8 cellular contexts compared by ENCODE assay signal in the genomic region with DNA sequence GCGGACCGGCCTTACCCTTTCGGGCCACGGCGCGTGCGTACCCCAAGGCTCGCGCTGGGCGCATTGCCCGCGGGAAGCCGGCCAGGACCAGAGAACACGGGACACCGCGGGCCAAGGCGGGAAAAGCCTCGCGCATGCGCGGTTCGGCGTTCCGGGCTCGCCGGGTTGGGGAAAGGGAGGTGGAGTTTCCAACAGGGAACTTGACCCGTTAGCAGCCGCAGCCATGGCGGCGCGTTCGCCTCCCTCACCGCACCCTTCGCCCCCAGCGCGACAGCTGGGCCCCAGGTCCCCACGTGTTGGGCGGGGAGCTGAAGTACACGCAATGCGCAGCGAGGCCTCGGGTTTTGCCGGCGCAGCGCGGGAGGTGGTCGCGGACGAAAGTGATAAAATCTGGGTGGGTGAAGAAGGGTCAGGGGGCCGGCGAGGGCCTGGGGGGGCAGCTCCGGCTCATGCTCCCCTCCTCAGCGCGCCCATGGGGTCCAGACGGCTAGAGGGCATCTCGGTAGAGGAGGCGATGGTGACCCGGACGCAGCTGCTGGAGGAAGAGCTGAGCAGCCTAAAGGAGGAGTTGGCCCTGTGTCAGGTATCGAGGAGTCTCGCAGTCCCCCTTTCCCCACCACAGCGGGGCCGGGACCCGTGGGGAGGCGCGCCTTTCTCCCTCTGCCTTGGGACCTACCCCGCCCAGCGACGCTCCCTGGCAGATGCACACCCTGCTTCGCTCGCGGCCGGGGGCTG. TPM values are rescaled to one million over a fixed set of nuclear protein-coding genes. Genes with fewer than 3 reads are reported as not detected.
DNase-seq lines count a peak whose midpoint lies in the region; ATAC-seq and TF ChIP-seq lines count a peak whose summit lies in the region.

A gene with protein sequence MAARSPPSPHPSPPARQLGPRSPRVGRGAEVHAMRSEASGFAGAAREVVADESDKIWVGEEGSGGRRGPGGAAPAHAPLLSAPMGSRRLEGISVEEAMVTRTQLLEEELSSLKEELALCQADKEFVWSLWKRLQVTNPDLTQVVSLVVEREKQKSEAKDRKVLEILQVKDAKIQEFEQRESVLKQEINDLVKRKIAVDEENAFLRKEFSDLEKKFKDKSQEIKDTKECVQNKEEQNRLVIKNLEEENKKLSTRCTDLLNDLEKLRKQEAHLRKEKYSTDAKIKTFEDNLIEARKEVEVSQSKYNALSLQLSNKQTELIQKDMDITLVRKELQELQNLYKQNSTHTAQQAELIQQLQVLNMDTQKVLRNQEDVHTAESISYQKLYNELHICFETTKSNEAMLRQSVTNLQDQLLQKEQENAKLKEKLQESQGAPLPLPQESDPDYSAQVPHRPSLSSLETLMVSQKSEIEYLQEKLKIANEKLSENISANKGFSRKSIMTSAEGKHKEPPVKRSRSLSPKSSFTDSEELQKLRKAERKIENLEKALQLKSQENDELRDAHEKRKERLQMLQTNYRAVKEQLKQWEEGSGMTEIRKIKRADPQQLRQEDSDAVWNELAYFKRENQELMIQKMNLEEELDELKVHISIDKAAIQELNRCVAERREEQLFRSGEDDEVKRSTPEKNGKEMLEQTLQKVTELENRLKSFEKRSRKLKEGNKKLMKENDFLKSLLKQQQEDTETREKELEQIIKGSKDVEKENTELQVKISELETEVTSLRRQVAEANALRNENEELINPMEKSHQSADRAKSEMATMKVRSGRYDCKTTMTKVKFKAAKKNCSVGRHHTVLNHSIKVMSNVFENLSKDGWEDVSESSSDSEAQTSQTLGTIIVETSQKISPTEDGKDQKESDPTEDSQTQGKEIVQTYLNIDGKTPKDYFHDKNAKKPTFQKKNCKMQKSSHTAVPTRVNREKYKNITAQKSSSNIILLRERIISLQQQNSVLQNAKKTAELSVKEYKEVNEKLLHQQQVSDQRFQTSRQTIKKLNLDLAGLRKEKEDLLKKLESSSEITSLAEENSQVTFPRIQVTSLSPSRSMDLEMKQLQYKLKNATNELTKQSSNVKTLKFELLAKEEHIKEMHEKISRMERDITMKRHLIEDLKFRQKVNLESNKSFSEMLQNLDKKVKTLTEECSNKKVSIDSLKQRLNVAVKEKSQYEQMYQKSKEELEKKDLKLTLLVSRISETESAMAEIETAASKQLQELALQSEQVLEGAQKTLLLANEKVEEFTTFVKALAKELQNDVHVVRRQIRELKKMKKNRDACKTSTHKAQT (N-terminal part only) (plus strand): TSS at position 198 of the 735 bp plus-strand sequence. CDS start 26 bp downstream, at position 224.

- H3K9ac ChIP-seq in HUES64 (ENCODE audit: low read depth, low read length) (peak within 1 kb of the TSS; percentile 87), OCI-LY1 (ENCODE audit: low read length) (peak within 1 kb of the TSS; percentile 90), neuronal stem cell (ENCODE audit: low read depth, low read length, poor library complexity) (peak within 1 kb of the TSS; percentile 92)

- H3K4me1 Mint-ChIP-seq in activated naive CD4-positive, alpha-beta T cell treated with anti-CD3 and anti-CD28 coated beads, Interleukin-2, amount 10 ng/mL, durations not matched to agents 7 days and 5 days: peaks cover 12% of the 10 kb centered on the region

- peak within 1 kb of the TSS; percentile 92 for H4K91ac ChIP-seq in neuronal stem cell (ENCODE audit: low read depth, low read length, poor library complexity)

- H3K27ac Mint-ChIP-seq in activated naive CD4-positive, alpha-beta T cell treated with anti-CD3 and anti-CD28 coated beads, Interleukin-2, amount 10 ng/mL, durations not matched to agents 7 days and 5 days: peak within 1 kb of the TSS; percentile 72

- H3K27ac ChIP-seq in HUES64 (ENCODE audit: low read depth, low read length): peak within 1 kb of the TSS; percentile 56
- H3K27ac ChIP-seq in OCI-LY1 (ENCODE audit: low read depth, low read length, poor library complexity, severe bottlenecking): peak within 1 kb of the TSS; percentile 33
- H3K27ac ChIP-seq in neuronal stem cell (replicated peaks; ENCODE audit: low read length): no peak within 1 kb of the TSS
- H3K27ac ChIP-seq in testis: peak within 1 kb of the TSS; percentile 79 to 92

- no peaks in the 10 kb centered on the region for H3K79me2 ChIP-seq in OCI-LY1 (ENCODE audit: insufficient read depth, low read length)

- peaks cover 4% of the 10 kb centered on the region for H3K9me3 Mint-ChIP-seq in activated naive CD4-positive, alpha-beta T cell treated with anti-CD3 and anti-CD28 coated beads, Interleukin-2, amount 10 ng/mL, durations not matched to agents 7 days and 5 days

- H3K4me2 ChIP-seq in OCI-LY1 (ENCODE audit: low read length) (peak within 1 kb of the TSS; percentile 84), neuronal stem cell (ENCODE audit: insufficient read depth, low read length, poor library complexity, severe bottlenecking) (peak within 1 kb of the TSS; percentile 89)

- H3K4me3 ChIP-seq in HUES64 (ENCODE audit: low read length): peak within 1 kb of the TSS; percentile 78
- peak within 1 kb of the TSS; percentile 81 for H3K4me3 ChIP-seq in OCI-LY1 (ENCODE audit: low read depth, low read length, poor library complexity, severe bottlenecking)
- peak within 1 kb of the TSS; percentile 80 to 95 for H3K4me3 ChIP-seq in neuronal stem cell (ENCODE audit: low read length in 2 of 2)
- H3K4me3 ChIP-seq in testis: peak within 1 kb of the TSS; percentile 81 to 83

- TF ChIP-seq CTCF in OCI-LY1 (IDR thresholded peaks at IDR 0.05; ENCODE audit: low read length) (no peak), testis (IDR thresholded peaks at IDR 0.05) (no peak)

- H3K18ac ChIP-seq in neuronal stem cell (ENCODE audit: low read length): peak within 1 kb of the TSS; percentile 99

- TF ChIP-seq POLR2A in testis (IDR thresholded peaks at IDR 0.05): no peak

- DNase-seq in CMK (ENCODE audit: low read depth): peak; percentile 60
- peak; percentile 43 for DNase-seq in activated naive CD4-positive, alpha-beta T cell treated with anti-CD3 and anti-CD28 coated beads, Interleukin-2, amount 10 ng/mL, durations not matched to agents 7 days and 5 days
- peak; percentile 97 for DNase-seq in glomerular visceral epithelial cell (ENCODE audit: extremely low spot score)
- peak; percentile 83 for DNase-seq in neuronal stem cell (ENCODE audit: low spot score)
- peak; percentile 93 for DNase-seq in testis

- peaks cover 28% of the 10 kb centered on the region for H3K27me3 Mint-ChIP-seq in activated naive CD4-positive, alpha-beta T cell treated with anti-CD3 and anti-CD28 coated beads, Interleukin-2, amount 10 ng/mL, durations not matched to agents 7 days and 5 days

- no peak within 1 kb of the TSS for H2AK5ac ChIP-seq in neuronal stem cell (ENCODE audit: low read depth, low read length)

- H2AFZ ChIP-seq in OCI-LY1 (ENCODE audit: low read length) (peak within 1 kb of the TSS; percentile 72; the same call in 1 of the 2 replicates), neuronal stem cell (ENCODE audit: low read length) (peak within 1 kb of the TSS; percentile 97)

- H4K20me1 ChIP-seq in OCI-LY1 (ENCODE audit: insufficient read depth, low read length): no peaks in the 10 kb centered on the region

- H2BK120ac ChIP-seq in neuronal stem cell (ENCODE audit: low read depth, low read length): peak within 1 kb of the TSS; percentile 99

- H3K79me1 ChIP-seq in neuronal stem cell (ENCODE audit: low read depth, low read length): no peaks in the 10 kb centered on the region

- no peaks in the 10 kb centered on the region for H3K36me3 ChIP-seq in HUES64 (ENCODE audit: insufficient read depth, low read length)
- H3K36me3 ChIP-seq in OCI-LY1 (ENCODE audit: insufficient read depth, low read length): no peaks in the 10 kb centered on the region
- H3K36me3 ChIP-seq in neuronal stem cell (replicated peaks in 1 of 2; ENCODE audit: control insufficient read depth in 2 of 2, insufficient read depth in 2 of 2, low read length in 2 of 2): no peaks in the 10 kb centered on the region
- no peaks in the 10 kb centered on the region for H3K36me3 ChIP-seq in testis (ENCODE audit: low read depth, missing control alignments)

- H3F3A ChIP-seq in OCI-LY1 (ENCODE audit: insufficient read depth, low read length): no peaks in the 10 kb centered on the region

- peak within 1 kb of the TSS; percentile 97 for H3K4ac ChIP-seq in neuronal stem cell (ENCODE audit: low read length)

- H2BK5ac ChIP-seq in neuronal stem cell (ENCODE audit: low read length): peak within 1 kb of the TSS; percentile 87

- peak within 1 kb of the TSS; percentile 94 for H2BK15ac ChIP-seq in neuronal stem cell (ENCODE audit: low read length)

- H3K27me3 ChIP-seq in HUES64 (ENCODE audit: insufficient read depth, low read length): peaks cover 13% of the 10 kb centered on the region
- no peaks in the 10 kb centered on the region for H3K27me3 ChIP-seq in OCI-LY1 (ENCODE audit: insufficient read depth, low read length)
- no peaks in the 10 kb centered on the region for H3K27me3 ChIP-seq in neuronal stem cell (ENCODE audit: control insufficient read depth in 3 of 3, insufficient read depth in 3 of 3, low read depth in 1 of 3, low read length in 3 of 3)
- H3K27me3 ChIP-seq in testis: no peaks in the 10 kb centered on the region

- no peaks in the 10 kb centered on the region for H3K9me2 ChIP-seq in OCI-LY1 (ENCODE audit: low read depth, low read length)

- 2% methylated on average over 73 of the region's 73 CpGs for WGBS in HUES64
- no CpG with 5 or more reads among the region's 73 CpGs for WGBS in neuronal stem cell (ENCODE audit: extremely low coverage in 2 of 2, insufficient read length in 2 of 2, insufficient replicate concordance in 1 of 2), 2 donors
- WGBS in testis, 2 donors: 0 to 1% methylated on average over 23 to 61 of the region's 73 CpGs

- peak; percentile 75 for ATAC-seq in GM21360 (IDR thresholded peaks at IDR 0.05; ENCODE audit: unreplicated experiment)

- intact Hi-C loops in testis (cut with DNase I; ENCODE audit: low total_unique reads): no loop called here

- H3K4me1 ChIP-seq in HUES64 (ENCODE audit: insufficient read depth, low read length) (peaks cover 4% of the 10 kb centered on the region; the same call in 1 of the 2 replicates), OCI-LY1 (ENCODE audit: insufficient read depth, low read length, severe bottlenecking) (peaks cover 10% of the 10 kb centered on the region), neuronal stem cell (ENCODE audit: control insufficient read depth in 2 of 2, insufficient read depth in 1 of 2, low read depth in 1 of 2, low read length in 2 of 2) (peaks cover 0 to 2% of the 10 kb centered on the region in 2 donors), testis (peaks cover 10% of the 10 kb centered on the region)

- peak within 1 kb of the TSS; percentile 75 for H3K4me3 Mint-ChIP-seq in activated naive CD4-positive, alpha-beta T cell treated with anti-CD3 and anti-CD28 coated beads, Interleukin-2, amount 10 ng/mL, durations not matched to agents 7 days and 5 days

- CTCF ChIA-PET in activated naive CD4-positive, alpha-beta T cell treated with anti-CD3 and anti-CD28 coated beads, Interleukin-2, amount 10 ng/mL, durations not matched to agents 7 days and 5 days (lab: Charles Lee): no interaction called here

- H4K8ac ChIP-seq in neuronal stem cell (ENCODE audit: low read depth, low read length): peak within 1 kb of the TSS; percentile 100

- H3K36me3 Mint-ChIP-seq in activated naive CD4-positive, alpha-beta T cell treated with anti-CD3 and anti-CD28 coated beads, Interleukin-2, amount 10 ng/mL, durations not matched to agents 7 days and 5 days: peaks cover 2% of the 10 kb centered on the region

- peak within 1 kb of the TSS; percentile 89 for H3K14ac ChIP-seq in neuronal stem cell (ENCODE audit: low read length)

- H2BK12ac ChIP-seq in neuronal stem cell (ENCODE audit: low read length): peak within 1 kb of the TSS; percentile 94

- H3K23ac ChIP-seq in neuronal stem cell (ENCODE audit: low read depth, low read length, poor library complexity): peak within 1 kb of the TSS; percentile 97

- H3K9me3 ChIP-seq in HUES64 (ENCODE audit: insufficient read depth, low read depth, low read length) (no peaks in the 10 kb centered on the region), OCI-LY1 (ENCODE audit: low read length) (no peaks in the 10 kb centered on the region), neuronal stem cell (replicated peaks in 1 of 2; ENCODE audit: control insufficient read depth in 2 of 2, insufficient read depth in 1 of 2, low read depth in 1 of 2, low read length in 2 of 2) (peaks cover 0 to 5% of the 10 kb centered on the region in 2 donors), testis (no peaks in the 10 kb centered on the region)

RNA-seq across cellular contexts. Expression of the gene that starts here (rescaled TPM):
- 9.5 TPM for polyA plus RNA-seq in HUES64 (2013, experiment 1 of 2)
- 11.8 TPM for polyA plus RNA-seq in HUES64 (2013, experiment 2 of 2)
- polyA plus RNA-seq in neuronal stem cell (2013, experiment 1 of 2): 4.6 TPM
- 4.5 TPM for polyA plus RNA-seq in neuronal stem cell (2013, experiment 2 of 2)
- 10 to 100 TPM; 19.9 to 23.7 TPM for total RNA-seq in testis
- polyA plus RNA-seq in testis (ENCODE audit: insufficient read depth, low read depth, low replicate concordance): 6.3 TPM

Comparison
In these comparisons a context has a peak if more than half of its experiments do, and no peak if none do; other contexts are left out.
1. DNase-seq: peak in every context shown above with its lines; median percentile 97 in glomerular visceral epithelial cell; 93 in testis; 83 in neuronal stem cell; 60 in CMK; 43 in activated naive CD4-positive, alpha-beta T cell treated with anti-CD3 and anti-CD28 coated beads, Interleukin-2, amount 10 ng/mL, durations not matched to agents 7 days and 5 days.